17 cellular contexts compared by ENCODE assay signal in the genomic region with DNA sequence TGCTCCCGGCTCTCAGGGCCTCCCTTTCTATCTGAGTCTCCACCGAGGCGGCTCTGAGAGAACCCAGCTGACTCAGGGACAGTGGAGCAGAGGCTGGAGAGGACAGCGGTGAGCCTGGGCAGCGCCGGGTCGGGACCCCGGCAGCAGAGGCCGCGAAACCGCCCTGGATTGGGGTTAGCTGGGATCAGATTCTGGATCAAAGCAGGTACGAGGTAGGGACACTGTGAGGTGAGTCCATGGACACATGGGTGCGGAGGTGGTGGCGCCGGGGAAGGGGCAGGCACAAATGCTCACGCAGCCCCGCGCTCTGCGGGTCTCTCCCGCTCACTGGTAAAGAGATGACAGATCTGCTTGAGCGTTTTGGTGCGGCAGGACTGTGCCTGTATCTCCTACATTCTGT.
A peak's percentile ranks its signal among the peaks of the same experiment; 100 is the strongest.
DNase-seq lines count a peak whose midpoint lies in the region; ATAC-seq, FAIRE-seq and TF ChIP-seq lines count a peak whose summit lies in the region.
"Had no signal": no experiment of that assay in that cellular context is flagged by ENCODE, and none has a peak within 500 bp of the region (broad histone marks: within the 10 kb centered on the region; RNA-seq: fewer than 3 reads in every experiment).

No MANE protein-coding gene starts in this region.

- peak; percentile 20; the same call in 2 of the 3 replicates for ATAC-seq in HepG2
- ATAC-seq in right lobe of liver = no peak
- no peak for ATAC-seq in GM21360 (IDR thresholded peaks at IDR 0.05; ENCODE audit: unreplicated experiment)

- H3K4me3 ChIP-seq in HepG2 (replicated peaks in 1 of 3; ENCODE audit: insufficient read depth in 1 of 3, low read depth in 2 of 3, low read length in 3 of 3) = no peak overlapping the region
- H3K4me3 ChIP-seq in right lobe of liver = no peak overlapping the region
- no peak overlapping the region for H3K4me3 ChIP-seq in SJSA1
- no peak overlapping the region for H3K4me3 ChIP-seq in sigmoid colon
- H3K4me3 ChIP-seq: HAP-1 had no signal

- POLR2A ChIA-PET in HepG2 (lab: Yijun Ruan, JAX) = no interaction called here

- H4K20me1 ChIP-seq in HepG2 (ENCODE audit: insufficient read depth, low read length) = no peaks in the 10 kb centered on the region

- TF ChIP-seq POLR2A in HepG2 (IDR thresholded peaks at IDR 0.05; ENCODE audit: insufficient read depth in 1 of 2, low read depth in 2 of 2, low read length in 2 of 2) = no peak
- TF ChIP-seq POLR2A in right lobe of liver (IDR thresholded peaks at IDR 0.05) = no peak
- no peak for TF ChIP-seq POLR2A in sigmoid colon (IDR thresholded peaks at IDR 0.05)

- intact Hi-C loops in HepG2 (cut with micrococcal nuclease; ENCODE audit: unreplicated experiment) (no loop called here), right lobe of liver (cut with DNase I) (no loop called here), sigmoid colon (cut with DNase I) (no loop called here)

- CTCF ChIA-PET in HepG2 (lab: Yijun Ruan, JAX; ENCODE audit: low intra/inter-chr PET ratio, low total read pairs) = no interaction called here

- TF ChIP-seq CTCF in HepG2 (CRISPR knock-in tag; IDR thresholded peaks at IDR 0.05) (no peak), right lobe of liver (IDR thresholded peaks at IDR 0.05) (no peak), sigmoid colon (IDR thresholded peaks at IDR 0.05) (no peak), GM13977 (IDR thresholded peaks at IDR 0.05; ENCODE audit: extremely low read depth, insufficient read depth, missing control alignments) (no peak)

- no peaks in the 10 kb centered on the region for H3K36me3 ChIP-seq in HepG2 (replicated peaks in 1 of 2; ENCODE audit: control insufficient read depth in 1 of 2, insufficient read depth in 2 of 2, low read length in 2 of 2)
- H3K36me3 ChIP-seq in right lobe of liver = no peaks in the 10 kb centered on the region
- H3K36me3 ChIP-seq in SJSA1 = no peaks in the 10 kb centered on the region
- no peaks in the 10 kb centered on the region for H3K36me3 ChIP-seq in sigmoid colon
- H3K36me3 ChIP-seq: HAP-1 had no signal

- no peak overlapping the region for H2AFZ ChIP-seq in HepG2 (ENCODE audit: low read length)

- WGBS in HepG2 (ENCODE audit: low lambda C conversion rate) = 50% methylated on average over 21 of the region's 22 CpGs
- whole genome bisulfite sequencing in right lobe of liver (ENCODE audit: insufficient coverage, low coverage, low lambda C conversion rate, missing lambda C conversion rate) = no CpG with 5 or more reads among the region's 22 CpGs
- WGBS in sigmoid colon, 2 donors = 91 to 92% methylated on average over 22 of the region's 22 CpGs

- in situ Hi-C loops in HepG2 (cut with HindIII; ENCODE audit: extremely low pct_ligation_motif_present, low pct_unique_long_range_greater_than_20kb) (no loop called here), GM13977 (cut with MboI; ENCODE audit: low pct_unique_long_range_greater_than_20kb, low sequenced_read_pairs, unreplicated experiment) (no loop called here)

- no TSS peak for BruUV-seq in HepG2 (replicated peaks; lab: Mats Ljungman, UMichigan)

- H3K79me2 ChIP-seq in HepG2 (ENCODE audit: insufficient read depth, low read length) = no peaks in the 10 kb centered on the region

- no peak for TF ChIP-seq RAD21 in HepG2 (CRISPR knock-in tag; IDR thresholded peaks at IDR 0.05)

- DNase-seq in HepG2 (ENCODE audit: low spot score) = no peak
- no peak for DNase-seq in right lobe of liver
- no peak for DNase-seq in SJSA1 (ENCODE audit: low read depth in 1 of 2, low spot score in 2 of 2)
- peak; percentile 76 for DNase-seq in mesenteric fat pad (ENCODE audit: low spot score)
- DNase-seq in sigmoid colon = peak; percentile 29
- no peak for DNase-seq in SK-N-DZ (ENCODE audit: low spot score)
- DNase-seq in GM13977 (ENCODE audit: low spot score) = no peak
- DNase-seq: 8988T; AML-193; C1 segment of cervical spinal cord; Calu3; CD4-positive, alpha-beta T cell; GOT3; IMR-90 had no signal

- H3K9me3 ChIP-seq in HepG2 (ENCODE audit: low read length) (no peaks in the 10 kb centered on the region), right lobe of liver (no peaks in the 10 kb centered on the region), SJSA1 (replicated peaks) (no peaks in the 10 kb centered on the region), sigmoid colon (no peaks in the 10 kb centered on the region)
- H3K9me3 ChIP-seq: HAP-1 had no signal

- H3K4me2 ChIP-seq in HepG2 (ENCODE audit: low read depth, low read length) = no peak overlapping the region

- no peak for TF ChIP-seq EP300 in HepG2 (IDR thresholded peaks at IDR 0.05; ENCODE audit: low read depth in 2 of 2, low read length in 2 of 2)
- TF ChIP-seq EP300 in HepG2 (CRISPR knock-in tag; IDR thresholded peaks at IDR 0.05; ENCODE audit: borderline replicate concordance) = no peak
- TF ChIP-seq EP300 in sigmoid colon (IDR thresholded peaks at IDR 0.05) = no peak

- H3K27ac ChIP-seq in HepG2 (ENCODE audit: extremely low read length, insufficient read depth, low read length) (no peak overlapping the region), right lobe of liver (no peak overlapping the region), SJSA1 (peak overlapping the region; percentile 24), sigmoid colon (no peak overlapping the region)

- no peak overlapping the region for H3K9ac ChIP-seq in HepG2 (ENCODE audit: insufficient read depth, low read depth, low read length)

- no peak for FAIRE-seq in HepG2 (lab: Jason Lieb, UNC)
- FAIRE-seq: GM18507 had no signal

- H3K27me3 ChIP-seq in HepG2 (ENCODE audit: control insufficient read depth in 1 of 2, insufficient read depth in 2 of 2, low read length in 2 of 2) (peaks cover 4 to 11% of the 10 kb centered on the region in 2 experiments; a peak in 1 of 5 replicates), right lobe of liver (no peaks in the 10 kb centered on the region), SJSA1 (replicated peaks) (no peaks in the 10 kb centered on the region), sigmoid colon (no peaks in the 10 kb centered on the region)

- H3K4me1 ChIP-seq in HepG2 (ENCODE audit: insufficient read depth, low read length) = no peaks in the 10 kb centered on the region
- no peaks in the 10 kb centered on the region for H3K4me1 ChIP-seq in right lobe of liver
- H3K4me1 ChIP-seq in SJSA1 (replicated peaks) = peaks cover 28% of the 10 kb centered on the region
- H3K4me1 ChIP-seq in sigmoid colon = peaks cover 0 to 19% (median 2%) of the 10 kb centered on the region in 4 donors
- H3K4me1 ChIP-seq: HAP-1 had no signal

TF ChIP-seq in HepG2, 621 proteins besides CTCF, POLR2A, EP300 and RAD21:
- TF ChIP-seq PCBP2 (optimal IDR thresholded peaks at IDR 0.05; ENCODE audit: low read depth, low read length, poor library complexity, severe bottlenecking) (no peak), ZNF350 (CRISPR knock-in tag; IDR thresholded peaks at IDR 0.05; ENCODE audit: borderline replicate concordance, low read depth) (no peak), TP53 (CRISPR knock-in tag; conservative IDR thresholded peaks at IDR 0.05) (no peak), ZNF644 (CRISPR knock-in tag; IDR thresholded peaks at IDR 0.05; ENCODE audit: low read depth) (no peak), HHEX (CRISPR knock-in tag; IDR thresholded peaks at IDR 0.05) (no peak), NCOA2 (CRISPR knock-in tag; IDR thresholded peaks at IDR 0.05) (no peak), HOXA5 (CRISPR knock-in tag; IDR thresholded peaks at IDR 0.05) (no peak), NPAS2 (CRISPR knock-in tag; IDR thresholded peaks at IDR 0.05; ENCODE audit: borderline replicate concordance) (no peak), SP2 (CRISPR knock-in tag; IDR thresholded peaks at IDR 0.05) (no peak), ZNF547 (CRISPR knock-in tag; IDR thresholded peaks at IDR 0.05) (no peak), DMAP1 (CRISPR knock-in tag; IDR thresholded peaks at IDR 0.05) (no peak), ZZZ3 (CRISPR knock-in tag; IDR thresholded peaks at IDR 0.05; ENCODE audit: borderline replicate concordance) (no peak), MAFG (CRISPR knock-in tag; IDR thresholded peaks at IDR 0.05) (no peak), ZNF850 (CRISPR knock-in tag; conservative IDR thresholded peaks at IDR 0.05) (no peak), ARID2 (CRISPR knock-in tag; IDR thresholded peaks at IDR 0.05; ENCODE audit: borderline replicate concordance) (no peak), GATAD2A (CRISPR knock-in tag; IDR thresholded peaks at IDR 0.05) (no peak), ZNF30 (CRISPR knock-in tag; IDR thresholded peaks at IDR 0.05) (no peak), SIX4 (CRISPR knock-in tag; IDR thresholded peaks at IDR 0.05) (no peak), ZNF335 (CRISPR knock-in tag; IDR thresholded peaks at IDR 0.05) (no peak)
- TF ChIP-seq, protein P1, sequence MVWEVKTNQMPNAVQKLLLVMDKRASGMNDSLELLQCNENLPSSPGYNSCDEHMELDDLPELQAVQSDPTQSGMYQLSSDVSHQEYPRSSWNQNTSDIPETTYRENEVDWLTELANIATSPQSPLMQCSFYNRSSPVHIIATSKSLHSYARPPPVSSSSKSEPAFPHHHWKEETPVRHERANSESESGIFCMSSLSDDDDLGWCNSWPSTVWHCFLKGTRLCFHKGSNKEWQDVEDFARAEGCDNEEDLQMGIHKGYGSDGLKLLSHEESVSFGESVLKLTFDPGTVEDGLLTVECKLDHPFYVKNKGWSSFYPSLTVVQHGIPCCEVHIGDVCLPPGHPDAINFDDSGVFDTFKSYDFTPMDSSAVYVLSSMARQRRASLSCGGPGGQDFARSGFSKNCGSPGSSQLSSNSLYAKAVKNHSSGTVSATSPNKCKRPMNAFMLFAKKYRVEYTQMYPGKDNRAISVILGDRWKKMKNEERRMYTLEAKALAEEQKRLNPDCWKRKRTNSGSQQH (CRISPR knock-in tag; IDR thresholded peaks at IDR 0.05; ENCODE audit: low read depth) = no peak

Comparison
In these comparisons a context has a peak if more than half of its experiments do, and no peak if none do; other contexts are left out.
1. DNase-seq: peak in mesenteric fat pad (single experiment) and sigmoid colon (single experiment); none in HepG2 (single experiment), right lobe of liver (0 of 3), SJSA1 (0 of 2), SK-N-DZ (single experiment) and GM13977 (single experiment).